In the genomic region with DNA sequence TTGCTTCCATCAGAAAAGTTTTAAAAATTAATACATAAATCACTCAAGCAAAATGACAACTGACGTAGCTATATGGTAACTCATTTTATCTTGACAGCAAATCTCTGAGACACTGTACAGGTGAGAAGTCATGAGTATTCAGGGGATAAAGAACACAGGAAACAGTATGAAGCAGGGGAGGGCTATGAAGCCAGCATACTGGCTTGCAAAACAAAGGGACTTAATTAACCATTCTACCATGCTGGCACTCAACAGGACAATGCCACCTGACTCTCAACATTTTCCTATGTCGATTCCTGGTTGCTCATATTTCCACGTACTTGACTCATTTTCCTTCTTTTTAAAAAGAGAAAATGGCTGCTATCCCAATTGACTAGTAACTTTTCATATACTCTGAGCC, we compare ENCODE assay signal across 24 cellular contexts.
"Had no signal": no experiment of that assay in that cellular context is flagged by ENCODE, and none has a peak within 500 bp of the region (broad histone marks: within the 10 kb centered on the region; RNA-seq: fewer than 3 reads in every experiment).

No MANE protein-coding gene starts in this region.

- ATAC-seq: foreskin keratinocyte; gastroesophageal sphincter; heart left ventricle; left cardiac atrium; left lung; mucosa of descending colon; natural killer cell treated with Interleukin-12 subunit alpha and Interleukin-12 subunit beta and Interleukin-15 and Interleukin-18, amount 100 ng/mL, for 72 hours; sciatic nerve; stimulated activated effector memory CD8-positive, alpha-beta T cell treated with anti-CD3 and anti-CD28 coated beads, Interleukin-12 subunit alpha, Interleukin-12 subunit beta, amount 100 ng/mL, for 72 hours had no signal

- H3K36me3 Mint-ChIP-seq: naive B cell; natural killer cell treated with Interleukin-12 subunit alpha and Interleukin-12 subunit beta and Interleukin-15 and Interleukin-18, amount 100 ng/mL, for 72 hours; stimulated activated effector memory CD8-positive, alpha-beta T cell treated with anti-CD3 and anti-CD28 coated beads, Interleukin-12 subunit alpha, Interleukin-12 subunit beta, amount 100 ng/mL, for 72 hours had no signal

- DNase-seq: colonic mucosa; effector memory CD4-positive, alpha-beta T cell; foreskin keratinocyte; heart left ventricle; left cardiac atrium; left lung; mesenchymal stem cell; mucosa of descending colon; naive B cell; stimulated activated CD4-positive, alpha-beta T cell treated with anti-CD3 and anti-CD28 coated beads, Interleukin-12 subunit alpha, Interleukin-12 subunit beta, amount 100 ng/mL, for 4 hours; stimulated activated CD4-positive, alpha-beta T cell treated with anti-CD3 and anti-CD28 coated beads, Interleukin-2, amount 100 ng/mL, for 24 hours; stimulated activated CD4-positive, alpha-beta T cell treated with anti-CD3 and anti-CD28 coated beads, Interleukin-4, amount 100 ng/mL, for 24 hours; stimulated activated naive CD4-positive, alpha-beta T cell treated with Interleukin-2 at 50 U/mL for 16 hours; stomach; thyroid gland; trophoblast cell had no signal

- H3K9me3 Mint-ChIP-seq: dendritic cell treated with granulocyte-macrophage colony-stimulating factor and Interleukin-4, amounts not matched to agents 40 ng/mL and 50 ng/mL, for 4 days; mesothelial cell of epicardium; naive B cell; natural killer cell treated with Interleukin-12 subunit alpha and Interleukin-12 subunit beta and Interleukin-15 and Interleukin-18, amount 100 ng/mL, for 72 hours; neural progenitor cell; stimulated activated effector memory CD8-positive, alpha-beta T cell treated with anti-CD3 and anti-CD28 coated beads, Interleukin-12 subunit alpha, Interleukin-12 subunit beta, amount 100 ng/mL, for 72 hours had no signal

- H3K27me3 Mint-ChIP-seq: dendritic cell treated with granulocyte-macrophage colony-stimulating factor and Interleukin-4, amounts not matched to agents 40 ng/mL and 50 ng/mL, for 4 days; naive B cell; natural killer cell treated with Interleukin-12 subunit alpha and Interleukin-12 subunit beta and Interleukin-15 and Interleukin-18, amount 100 ng/mL, for 72 hours; progenitor cell of endocrine pancreas had no signal

- H3K4me1 Mint-ChIP-seq: mesothelial cell of epicardium; naive B cell; neural progenitor cell; stimulated activated effector memory CD8-positive, alpha-beta T cell treated with anti-CD3 and anti-CD28 coated beads, Interleukin-12 subunit alpha, Interleukin-12 subunit beta, amount 100 ng/mL, for 72 hours had no signal

- H3K4me3 Mint-ChIP-seq: dendritic cell treated with granulocyte-macrophage colony-stimulating factor and Interleukin-4, amounts not matched to agents 40 ng/mL and 50 ng/mL, for 4 days; mesothelial cell of epicardium; naive B cell; natural killer cell treated with Interleukin-12 subunit alpha and Interleukin-12 subunit beta and Interleukin-15 and Interleukin-18, amount 100 ng/mL, for 72 hours; neural progenitor cell; stimulated activated effector memory CD8-positive, alpha-beta T cell treated with anti-CD3 and anti-CD28 coated beads, Interleukin-12 subunit alpha, Interleukin-12 subunit beta, amount 100 ng/mL, for 72 hours had no signal

- H3K27ac Mint-ChIP-seq: dendritic cell treated with granulocyte-macrophage colony-stimulating factor and Interleukin-4, amounts not matched to agents 40 ng/mL and 50 ng/mL, for 4 days; mesothelial cell of epicardium; naive B cell; natural killer cell treated with Interleukin-12 subunit alpha and Interleukin-12 subunit beta and Interleukin-15 and Interleukin-18, amount 100 ng/mL, for 72 hours; neural progenitor cell; progenitor cell of endocrine pancreas; stimulated activated effector memory CD8-positive, alpha-beta T cell treated with anti-CD3 and anti-CD28 coated beads, Interleukin-12 subunit alpha, Interleukin-12 subunit beta, amount 100 ng/mL, for 72 hours had no signal
